12 cellular contexts compared by ENCODE assay signal in genomic region chr2:3609279-3609673, GRCh38. TPM values are rescaled to one million over a fixed set of nuclear protein-coding genes. Genes with fewer than 3 reads are reported as not detected.
A peak's percentile ranks its signal among the peaks of the same experiment; 100 is the strongest.
DNase-seq lines count a peak whose midpoint lies in the region; ATAC-seq and TF ChIP-seq lines count a peak whose summit lies in the region.
"Not testable (repeated sequence)": the region's sequence is repeated elsewhere in the genome, so short reads cannot be mapped to it uniquely, and the experiment has no call there.
"Had no signal": no experiment of that assay in that cellular context is flagged by ENCODE, and none has a peak within 500 bp of the region (broad histone marks: within the 10 kb centered on the region; RNA-seq: fewer than 3 reads in every experiment).

No MANE protein-coding gene starts in this region.

- TF ChIP-seq CTCF in MM.1S (IDR thresholded peaks at IDR 0.05; ENCODE audit: low read length); colonic mucosa (IDR thresholded peaks at IDR 0.05): not testable (repeated sequence)

- H2AFZ ChIP-seq in MM.1S (ENCODE audit: low read length), result peak overlapping the region; percentile 67

- H3K79me2 ChIP-seq in MM.1S (ENCODE audit: low read length), result not testable (repeated sequence)

- H3K9me2 ChIP-seq in MM.1S (replicated peaks; ENCODE audit: insufficient read depth, low read length), result not testable (repeated sequence)

- not testable (repeated sequence) for H4K20me1 ChIP-seq in MM.1S (ENCODE audit: insufficient read depth, low read length)

- POLR2A ChIA-PET in T-cell (lab: Charles Lee), result interaction anchor here in 1 of 2 donors (0.5 to 0.7 kb wide), 2 partner anchors 41 to 89 kb away, joined by 4 to 8 read pairs; no protein-coding TSS in a partner anchor

- H3K9me3 Mint-ChIP-seq in T-cell, result not testable (repeated sequence)

- not testable (repeated sequence) for H3K27me3 ChIP-seq in MM.1S (replicated peaks; ENCODE audit: insufficient read depth, low read length); colonic mucosa

- intact Hi-C loops in colonic mucosa (cut with DNase I), result not testable (repeated sequence)

- H3K4me2 ChIP-seq in MM.1S (ENCODE audit: low read depth, low read length), result peak overlapping the region; percentile 70; the same call in 1 of the 2 replicates

- H3K27me3 Mint-ChIP-seq in T-cell, result not testable (repeated sequence)

- H3K36me3 ChIP-seq in MM.1S (replicated peaks; ENCODE audit: insufficient read depth, low read length); colonic mucosa: not testable (repeated sequence)

- ATAC-seq in GM18498 (IDR thresholded peaks at IDR 0.05; ENCODE audit: unreplicated experiment), result peak; percentile 55
- peak; percentile 60 for ATAC-seq in GM19455 (IDR thresholded peaks at IDR 0.05; ENCODE audit: unreplicated experiment)
- peak; percentile 70 for ATAC-seq in HG02852 (IDR thresholded peaks at IDR 0.05; ENCODE audit: unreplicated experiment)
- peak in 3 of 4 experiments; percentile 51 to 89 (median 70) for ATAC-seq in T-cell (replicated peaks in 1 of 4)

- not testable (repeated sequence) for H3F3A ChIP-seq in MM.1S (ENCODE audit: insufficient read depth, low read length)

- peak overlapping the region; percentile 71 to 77 for H3K27ac Mint-ChIP-seq in T-cell

- CTCF ChIA-PET in T-cell (lab: Charles Lee), result not testable (repeated sequence)

- H3K4me1 ChIP-seq in MM.1S (ENCODE audit: low read length); colonic mucosa: not testable (repeated sequence)

- not testable (repeated sequence) for H3K9me3 ChIP-seq in MM.1S (replicated peaks; ENCODE audit: insufficient read depth, low read length); colonic mucosa

- DNase-seq in MM.1S (peak; percentile 89), NCI-H345 (lab: John Stamatoyannopoulos, UW) (peak; percentile 42), T-cell (peak in 5 of 34 experiments; percentile 6 to 30 (median 25)), colonic mucosa (peak; percentile 7)

- peak overlapping the region; percentile 7; the same call in 1 of the 2 replicates for H3K4me3 ChIP-seq in MM.1S (ENCODE audit: low read length)
- H3K4me3 ChIP-seq in colonic mucosa, result not testable (repeated sequence)

- peaks cover 9 to 18% (median 10%) of the 10 kb centered on the region in 3 donors for H3K4me1 Mint-ChIP-seq in T-cell

- peak overlapping the region; percentile 38; the same call in 1 of the 2 replicates for H3K27ac ChIP-seq in MM.1S (ENCODE audit: low read length)
- H3K27ac ChIP-seq in colonic mucosa, result not testable (repeated sequence)

- H3K9ac ChIP-seq in MM.1S (ENCODE audit: low read length), result peak overlapping the region; percentile 8; the same call in 1 of the 2 replicates
- not testable (repeated sequence) for H3K9ac ChIP-seq in colonic mucosa (ENCODE audit: low read depth in 2 of 2, low read length in 2 of 2)

- H3K4me3 Mint-ChIP-seq in T-cell, result peak overlapping the region in 1 of 3 donors; percentile 41

- not testable (repeated sequence) for H3K36me3 Mint-ChIP-seq in T-cell

RNA-seq across cellular contexts. Expression of gene COLEC11, which starts 14.4 kb away (rescaled TPM):
- total RNA-seq in T-cell, result 1 to 10 TPM in 1 of 5 donors, under 1 TPM in 1, not detected in 3; 0.35 to 1.8 TPM
- total RNA-seq in colonic mucosa, result under 1 TPM; 0.47 to 0.80 TPM

RNA-seq across cellular contexts. Expression of gene RPS7, which starts 34.2 kb away (rescaled TPM):
- total RNA-seq in T-cell (1,000 to 10,000 TPM; 1,490 to 1,765 (median 1,631) TPM), colonic mucosa (1,000 to 10,000 TPM in 1 of 2 donors, 100 to 1,000 TPM in 1; 941 to 1,015 TPM)

RNA-seq across cellular contexts. Expression of gene ALLC, which starts 48.7 kb away (rescaled TPM):
- not detected for total RNA-seq in T-cell
- total RNA-seq in colonic mucosa, result not detected
- total RNA-seq: bronchial epithelial cell, H9, mesothelial cell of epicardium, posterior vena cava, Right ventricle myocardium inferior had no signal

RNA-seq across cellular contexts. Expression of gene RNASEH1, which starts 51.1 kb away (rescaled TPM):
- total RNA-seq in T-cell (10 to 100 TPM; 24.1 to 28.4 (median 25.2) TPM), colonic mucosa (10 to 100 TPM; 13.3 to 18.8 TPM)
